Comparison of ENCODE assay signal across 34 cellular contexts in genomic region chr13:29952245-29952644, GRCh38.
"Had no signal": no experiment of that assay in that cellular context is flagged by ENCODE, and none has a peak within 500 bp of the region (broad histone marks: within the 10 kb centered on the region; RNA-seq: fewer than 3 reads in every experiment).

No MANE protein-coding gene starts in this region.

- DNase-seq: activated B cell treated with CpG ODN at 0.5 μM for 24 hours; activated CD4-positive, alpha-beta memory T cell treated with anti-CD3 and anti-CD28 coated beads for 36 hours; activated CD4-positive, alpha-beta T cell treated with anti-CD3 and anti-CD28 coated beads for 4 hours; activated CD4-positive, alpha-beta T cell treated with anti-CD3 and anti-CD28 coated beads, Interleukin-2, amount 10 ng/mL, durations not matched to agents 24 days and 14 days; activated CD4-positive, alpha-beta T cell treated with anti-CD3 and anti-CD28 coated beads, Interleukin-2, amount 50 U/mL, for 1 hour; activated CD4-positive, alpha-beta T cell treated with anti-CD3 and anti-CD28 coated beads, Interleukin-2, amount 50 U/mL, for 4 hours; activated CD4-positive, CD25-positive, alpha-beta regulatory T cell treated with anti-CD3 and anti-CD28 coated beads, Interleukin-2, amount 50 U/mL, for 72 hours; activated CD8-positive, alpha-beta memory T cell treated with anti-CD3 and anti-CD28 coated beads, Interleukin-2, amount 50 U/mL, for 4 hours; activated CD8-positive, alpha-beta T cell treated with anti-CD3 and anti-CD28 coated beads for 36 hours; activated effector memory CD4-positive, alpha-beta T cell treated with anti-CD3 and anti-CD28 coated beads, Interleukin-2, amount 50 U/mL, for 16 hours; activated gamma-delta T cell treated with Interleukin-2 at 50 U/mL for 16 hours; activated naive CD4-positive, alpha-beta T cell; activated naive CD4-positive, alpha-beta T cell treated with anti-CD3 and anti-CD28 coated beads for 36 hours; activated naive CD4-positive, alpha-beta T cell treated with anti-CD3 and anti-CD28 coated beads, Interleukin-2, amount 50 U/mL, for 16 hours; activated naive CD8-positive, alpha-beta T cell treated with anti-CD3 and anti-CD28 coated beads for 36 hours; activated T-cell treated with anti-CD3 and anti-CD28 coated beads for 4 hours; activated T-cell treated with anti-CD3 and anti-CD28 coated beads, Interleukin-2, amount 50 U/mL, for 1 hour; activated T-cell treated with anti-CD3 and anti-CD28 coated beads, Interleukin-2, amount 50 U/mL, for 4 hours; activated T-cell treated with anti-CD3 and anti-CD28 coated beads, Interleukin-2, amount 50 U/mL, for 72 hours; adrenal gland; amniotic stem cell; aorta; body of pancreas; brain microvascular endothelial cell; central memory CD4-positive, alpha-beta T cell; T-cell; T-helper 2 cell; T-helper 9 cell had no signal

- H3K4me3 Mint-ChIP-seq: activated B cell treated with CpG ODN at 0.5 μM for 24 hours; activated CD4-positive, alpha-beta memory T cell treated with anti-CD3 and anti-CD28 coated beads for 36 hours; activated CD4-positive, alpha-beta T cell treated with anti-CD3 and anti-CD28 coated beads, Interleukin-2, amount 10 ng/mL, durations not matched to agents 24 days and 14 days; activated CD8-positive, alpha-beta T cell treated with anti-CD3 and anti-CD28 coated beads for 36 hours; activated naive CD4-positive, alpha-beta T cell treated with anti-CD3 and anti-CD28 coated beads for 36 hours; activated naive CD8-positive, alpha-beta T cell treated with anti-CD3 and anti-CD28 coated beads for 36 hours; activated T-cell treated with anti-CD3 and anti-CD28 coated beads, Interleukin-2, amount 50 U/mL, for 4 hours; activated T-helper 1 cell treated with anti-CD3 and anti-CD28 coated beads, Interleukin-12 subunit alpha, Interleukin-12 subunit beta, Interleukin-2, Interleukin-4 antibody, amounts not matched to agents 30 ng/mL and 10 ng/mL and 1 ng/mL, durations not matched to agents 14 hours and 24 hours and 36 hours; activated T-helper 17 cell treated with anti-CD3 and anti-CD28 coated beads, Interleukin-2, amount 50 U/mL, for 72 hours; T-helper 2 cell treated with Interferon-gamma antibody and Interleukin-4, amounts not matched to agents 5 μg/mL and 100 μg/mL, for 36 hours had no signal

- ATAC-seq: activated CD8-positive, alpha-beta T cell treated with anti-CD3 and anti-CD28 coated beads for 36 hours; activated naive CD4-positive, alpha-beta T cell treated with anti-CD3 and anti-CD28 coated beads, Interleukin-2, amount 50 U/mL, for 72 hours; activated T-cell treated with anti-CD3 and anti-CD28 coated beads, Interleukin-2, amount 50 U/mL, for 4 hours; activated T-cell treated with anti-CD3 and anti-CD28 coated beads, Interleukin-2, amount 50 U/mL, for 72 hours; activated T-helper 17 cell treated with anti-CD3 and anti-CD28 coated beads, Interleukin-2, amount 50 U/mL, for 72 hours; body of pancreas; T-cell had no signal

- H3K4me3 ChIP-seq: adrenal gland, body of pancreas, breast epithelium had no signal

- H3K27ac ChIP-seq: adrenal gland, body of pancreas, brain microvascular endothelial cell, breast epithelium, VCaP had no signal

- H3K4me1 ChIP-seq: adrenal gland, body of pancreas, breast epithelium had no signal

- H3K9me3 Mint-ChIP-seq: activated B cell treated with CpG ODN at 0.5 μM for 24 hours; activated CD4-positive, alpha-beta memory T cell treated with anti-CD3 and anti-CD28 coated beads for 36 hours; activated CD8-positive, alpha-beta T cell treated with anti-CD3 and anti-CD28 coated beads for 36 hours; activated naive CD4-positive, alpha-beta T cell treated with anti-CD3 and anti-CD28 coated beads for 36 hours; activated naive CD4-positive, alpha-beta T cell treated with anti-CD3 and anti-CD28 coated beads, Interleukin-2, amount 50 U/mL, for 72 hours; activated naive CD8-positive, alpha-beta T cell treated with anti-CD3 and anti-CD28 coated beads for 36 hours; activated T-cell treated with anti-CD3 and anti-CD28 coated beads, Interleukin-2, amount 50 U/mL, for 4 hours; activated T-cell treated with anti-CD3 and anti-CD28 coated beads, Interleukin-2, amount 50 U/mL, for 72 hours; activated T-helper 1 cell treated with anti-CD3 and anti-CD28 coated beads, Interleukin-12 subunit alpha, Interleukin-12 subunit beta, Interleukin-2, Interleukin-4 antibody, amounts not matched to agents 30 ng/mL and 10 ng/mL and 1 ng/mL, durations not matched to agents 14 hours and 24 hours and 36 hours; activated T-helper 17 cell treated with anti-CD3 and anti-CD28 coated beads, Interleukin-2, amount 50 U/mL, for 72 hours; T-cell; T-helper 2 cell treated with Interferon-gamma antibody and Interleukin-4, amounts not matched to agents 5 μg/mL and 100 μg/mL, for 36 hours had no signal

- H3K9me3 ChIP-seq: adrenal gland, body of pancreas, breast epithelium had no signal

- H3K27me3 ChIP-seq: adrenal gland, body of pancreas, breast epithelium had no signal

- H3K36me3 Mint-ChIP-seq: activated CD4-positive, alpha-beta memory T cell treated with anti-CD3 and anti-CD28 coated beads for 36 hours; activated naive CD8-positive, alpha-beta T cell treated with anti-CD3 and anti-CD28 coated beads for 36 hours; T-cell had no signal

- H3K27ac Mint-ChIP-seq: activated B cell treated with CpG ODN at 0.5 μM for 24 hours; activated CD4-positive, alpha-beta memory T cell treated with anti-CD3 and anti-CD28 coated beads for 36 hours; activated CD4-positive, alpha-beta T cell treated with anti-CD3 and anti-CD28 coated beads, Interleukin-2, amount 10 ng/mL, durations not matched to agents 24 days and 14 days; activated CD8-positive, alpha-beta T cell treated with anti-CD3 and anti-CD28 coated beads for 36 hours; activated naive CD4-positive, alpha-beta T cell treated with anti-CD3 and anti-CD28 coated beads for 36 hours; activated naive CD8-positive, alpha-beta T cell treated with anti-CD3 and anti-CD28 coated beads for 36 hours; activated T-cell treated with anti-CD3 and anti-CD28 coated beads, Interleukin-2, amount 50 U/mL, for 72 hours; activated T-helper 1 cell treated with anti-CD3 and anti-CD28 coated beads, Interleukin-12 subunit alpha, Interleukin-12 subunit beta, Interleukin-2, Interleukin-4 antibody, amounts not matched to agents 30 ng/mL and 10 ng/mL and 1 ng/mL, durations not matched to agents 14 hours and 24 hours and 36 hours; activated T-helper 17 cell treated with anti-CD3 and anti-CD28 coated beads, Interleukin-2, amount 50 U/mL, for 72 hours; T-cell; T-helper 2 cell treated with Interferon-gamma antibody and Interleukin-4, amounts not matched to agents 5 μg/mL and 100 μg/mL, for 36 hours had no signal

- H3K36me3 ChIP-seq: adrenal gland, brain microvascular endothelial cell, breast epithelium had no signal

- H3K27me3 Mint-ChIP-seq: activated CD4-positive, alpha-beta memory T cell treated with anti-CD3 and anti-CD28 coated beads for 36 hours; activated CD8-positive, alpha-beta T cell treated with anti-CD3 and anti-CD28 coated beads for 36 hours; activated naive CD8-positive, alpha-beta T cell treated with anti-CD3 and anti-CD28 coated beads for 36 hours; activated T-helper 17 cell treated with anti-CD3 and anti-CD28 coated beads, Interleukin-2, amount 50 U/mL, for 72 hours had no signal
